26 cellular contexts compared by ENCODE assay signal in the genomic region with DNA sequence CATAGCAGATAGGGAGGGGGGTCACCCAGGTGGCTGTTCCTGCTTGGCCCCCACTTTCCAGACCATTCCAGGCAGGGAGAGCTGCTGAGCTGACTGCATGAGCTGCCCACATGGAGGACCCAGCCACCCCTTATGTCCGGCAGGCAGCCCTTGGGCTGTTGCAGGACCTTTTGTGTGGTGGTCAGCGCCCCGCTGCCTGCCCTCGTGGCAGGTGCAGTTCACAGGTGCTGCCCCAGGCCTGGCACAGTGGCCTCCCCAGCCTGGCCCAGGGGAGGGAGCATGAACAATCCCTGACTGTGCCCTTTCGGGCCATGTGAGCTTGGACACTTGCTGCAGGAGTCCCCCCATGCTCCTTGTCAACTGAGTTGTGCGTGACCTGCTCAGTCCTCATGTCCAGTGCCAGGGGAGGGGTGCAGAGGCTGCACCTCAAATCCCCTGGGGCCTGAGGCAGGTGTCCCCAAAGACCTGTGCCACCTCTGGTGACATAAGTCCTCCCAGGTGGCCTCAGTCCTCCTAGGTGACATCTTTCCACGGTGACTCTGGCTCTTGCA. TPM values are rescaled to one million over a fixed set of nuclear protein-coding genes. Genes with fewer than 3 reads are reported as not detected.
"Had no signal": no experiment of that assay in that cellular context is flagged by ENCODE, and none has a peak within 500 bp of the region (broad histone marks: within the 10 kb centered on the region; RNA-seq: fewer than 3 reads in every experiment).

No MANE protein-coding gene starts in this region.

- H3K4me1 ChIP-seq: left lung, lower lobe of right lung, right atrium auricular region, right lobe of liver, tibial nerve, uterus had no signal

- H3K4me3 ChIP-seq: left lung, lower lobe of right lung, ovary, right atrium auricular region, right lobe of liver, smooth muscle cell, tibial nerve, uterus had no signal

- H3K36me3 ChIP-seq: left lung, lower lobe of right lung, neutrophil, ovary, right atrium auricular region, right lobe of liver, tibial nerve, uterus had no signal

- ATAC-seq: left lung; lower lobe of right lung; naive thymus-derived CD8-positive, alpha-beta T cell; right lobe of liver; stimulated activated memory B cell treated with anti-CD40 and anti-IgM and Interleukin-4, amounts not matched to agents 10 μg/mL and 1 μg/mL and 100 μg/mL, for 72 hours; stimulated activated naive CD8-positive, alpha-beta T cell treated with anti-CD3 and anti-CD28 coated beads, Interleukin-15, amount 100 ng/mL, for 72 hours had no signal

- H3K27ac ChIP-seq: left lung, lower lobe of right lung, neutrophil, ovary, right atrium auricular region, right lobe of liver, tibial nerve, uterus had no signal

- DNase-seq: left cardiac atrium; left lung; lower lobe of right lung; mammary epithelial cell; naive thymus-derived CD8-positive, alpha-beta T cell; occipital lobe; ovary; stimulated activated CD4-positive, alpha-beta T cell treated with anti-CD3 and anti-CD28 coated beads, Interleukin-1b, Interleukin-23, amount 100 ng/mL, for 48 hours; stimulated activated CD4-positive, alpha-beta T cell treated with anti-CD3 and anti-CD28 coated beads, Interleukin-2, amount 100 ng/mL, for 48 hours; stimulated activated CD4-positive, alpha-beta T cell treated with anti-CD3 and anti-CD28 coated beads, Interleukin-4, amount 100 ng/mL, for 4 hours; stimulated activated CD8-positive, alpha-beta memory T cell treated with anti-CD3 and anti-CD28 coated beads, Interleukin-4, amount 100 ng/mL, for 48 hours; stimulated activated naive CD4-positive, alpha-beta T cell treated with Interleukin-2 at 50 U/mL for 16 hours; stimulated activated naive CD8-positive, alpha-beta T cell treated with anti-CD3 and anti-CD28 coated beads, Interleukin-15, amount 100 ng/mL, for 72 hours; substantia nigra; uterus had no signal

- H3K9me3 ChIP-seq: left lung, lower lobe of right lung, neutrophil, ovary, right atrium auricular region, right lobe of liver, tibial nerve, uterus had no signal

RNA-seq across cellular contexts. Expression of gene TBC1D26, which starts 8.6 kb away (rescaled TPM):
- total RNA-seq: kidney epithelial cell, left cardiac atrium, left lung, liver, lower lobe of right lung, mammary epithelial cell, mucosa of gallbladder, pulmonary artery endothelial cell, renal cortical epithelial cell, right atrium auricular region, right lobe of liver, smooth muscle cell had no signal
- polyA plus RNA-seq: liver; mammary epithelial cell; naive thymus-derived CD8-positive, alpha-beta T cell had no signal
